In the genomic region with DNA sequence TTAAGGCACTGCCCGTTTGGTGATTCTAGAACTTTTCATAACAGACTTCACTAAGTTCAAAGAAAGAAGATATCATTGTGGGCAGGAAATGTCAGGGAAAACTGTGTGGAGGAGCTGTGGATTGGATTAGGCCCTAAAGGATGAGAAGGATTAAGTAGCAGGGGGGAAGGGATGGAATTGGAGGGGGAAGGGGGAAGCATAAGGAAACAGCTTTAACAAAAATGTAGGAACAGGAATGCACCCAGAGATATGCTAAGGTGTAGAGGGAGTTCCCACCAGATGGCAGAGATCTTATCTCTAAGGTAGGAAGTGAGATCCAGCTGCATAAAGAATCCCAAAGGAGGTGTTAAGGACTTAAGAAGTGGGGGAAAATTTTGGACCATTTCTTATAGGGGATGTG, we compare ENCODE assay signal across 18 cellular contexts.
"Had no signal": no experiment of that assay in that cellular context is flagged by ENCODE, and none has a peak within 500 bp of the region (broad histone marks: within the 10 kb centered on the region; RNA-seq: fewer than 3 reads in every experiment).

No MANE protein-coding gene starts in this region.

- DNase-seq: activated B cell treated with CpG ODN at 0.5 μM for 24 hours; activated CD4-positive, alpha-beta T cell treated with anti-CD3 and anti-CD28 coated beads, Interleukin-2, amount 10 ng/mL, durations not matched to agents 7 days and 5 days; activated naive CD4-positive, alpha-beta T cell treated with anti-CD3 and anti-CD28 coated beads, Interleukin-2, amount 50 U/mL, for 16 hours; activated T-cell treated with anti-CD3 and anti-CD28 coated beads for 4 hours; adrenal gland; body of pancreas; foreskin keratinocyte; head of caudate nucleus; mammary epithelial cell; pancreas; SK-N-SH; stimulated activated CD4-positive, alpha-beta T cell treated with anti-CD3 and anti-CD28 coated beads, Interleukin-4, amount 100 ng/mL, for 1 hour; stimulated activated CD8-positive, alpha-beta memory T cell treated with anti-CD3 and anti-CD28 coated beads, Interleukin-4, amount 100 ng/mL, for 48 hours; stimulated activated naive CD8-positive, alpha-beta T cell treated with anti-CD3 and anti-CD28 coated beads, Interleukin-15, Interleukin-2, amounts not matched to agents 100 U/mL and 50 U/mL, for 24 hours; T-helper 1 cell; upper lobe of left lung had no signal

- H3K9me2 ChIP-seq: SK-N-SH had no signal

- H3K4me1 ChIP-seq: adrenal gland, body of pancreas, pancreas, upper lobe of left lung had no signal

- H3K27ac Mint-ChIP-seq: activated B cell treated with CpG ODN at 0.5 μM for 24 hours; activated CD4-positive, alpha-beta T cell treated with anti-CD3 and anti-CD28 coated beads, Interleukin-2, amount 10 ng/mL, durations not matched to agents 7 days and 5 days; natural killer cell treated with Interleukin-12 subunit alpha and Interleukin-12 subunit beta and Interleukin-15 and Interleukin-18, amount 100 ng/mL, for 72 hours had no signal

- H3K9me3 ChIP-seq: adrenal gland, body of pancreas, pancreas, SK-N-SH, upper lobe of left lung had no signal

- H3K4me3 Mint-ChIP-seq: activated B cell treated with CpG ODN at 0.5 μM for 24 hours; activated CD4-positive, alpha-beta T cell treated with anti-CD3 and anti-CD28 coated beads, Interleukin-2, amount 10 ng/mL, durations not matched to agents 7 days and 5 days; natural killer cell treated with Interleukin-12 subunit alpha and Interleukin-12 subunit beta and Interleukin-15 and Interleukin-18, amount 100 ng/mL, for 72 hours had no signal

- H3K27ac ChIP-seq: adrenal gland, body of pancreas, foreskin keratinocyte, pancreas, upper lobe of left lung had no signal

- H3K4me3 ChIP-seq: adrenal gland, body of pancreas, pancreas, upper lobe of left lung had no signal

- H3K4me2 ChIP-seq: SK-N-SH had no signal

- H3K4me1 Mint-ChIP-seq: activated B cell treated with CpG ODN at 0.5 μM for 24 hours; activated CD4-positive, alpha-beta T cell treated with anti-CD3 and anti-CD28 coated beads, Interleukin-2, amount 10 ng/mL, durations not matched to agents 7 days and 5 days had no signal

- H3K27me3 ChIP-seq: adrenal gland, body of pancreas, foreskin keratinocyte, pancreas, upper lobe of left lung had no signal

- H3K36me3 Mint-ChIP-seq: natural killer cell treated with Interleukin-12 subunit alpha and Interleukin-12 subunit beta and Interleukin-15 and Interleukin-18, amount 100 ng/mL, for 72 hours had no signal

- H3K9me3 Mint-ChIP-seq: activated B cell treated with CpG ODN at 0.5 μM for 24 hours; activated CD4-positive, alpha-beta T cell treated with anti-CD3 and anti-CD28 coated beads, Interleukin-2, amount 10 ng/mL, durations not matched to agents 7 days and 5 days; natural killer cell treated with Interleukin-12 subunit alpha and Interleukin-12 subunit beta and Interleukin-15 and Interleukin-18, amount 100 ng/mL, for 72 hours had no signal

- H3K36me3 ChIP-seq: adrenal gland, pancreas, upper lobe of left lung had no signal

- ATAC-seq: body of pancreas; foreskin keratinocyte; left lobe of liver; pancreas; stimulated activated naive CD8-positive, alpha-beta T cell treated with anti-CD3 and anti-CD28 coated beads, Interleukin-15, Interleukin-2, amounts not matched to agents 100 U/mL and 50 U/mL, for 24 hours had no signal
